ENCODE assay signal across 27 cellular contexts in genomic region chr4:177116161-177116560, GRCh38.
"Had no signal": no experiment of that assay in that cellular context is flagged by ENCODE, and none has a peak within 500 bp of the region (broad histone marks: within the 10 kb centered on the region; RNA-seq: fewer than 3 reads in every experiment).

No MANE protein-coding gene starts in this region.

- H3K9ac ChIP-seq: neural progenitor cell, parathyroid adenoma had no signal

- H3K4me1 ChIP-seq: heart left ventricle, left ventricle myocardium inferior, parathyroid adenoma, psoas muscle, right atrium auricular region, right lobe of liver, stomach, uterus had no signal

- ATAC-seq: heart left ventricle; natural killer cell; psoas muscle; right lobe of liver; stimulated activated naive B cell treated with anti-CD40 and anti-IgM and Interleukin-4, amounts not matched to agents 10 μg/mL and 1 μg/mL and 100 μg/mL, for 72 hours; stimulated activated naive CD8-positive, alpha-beta T cell treated with anti-CD3 and anti-CD28 coated beads, Interleukin-15, Interleukin-2, amounts not matched to agents 100 U/mL and 50 U/mL, for 24 hours had no signal

- H3K36me3 ChIP-seq: heart left ventricle, left ventricle myocardium inferior, neural progenitor cell, neutrophil, right atrium auricular region, right lobe of liver, stomach, thoracic aorta, tibial artery, uterus had no signal

- DNase-seq: heart left ventricle; hypothalamus; islet precursor cell; left ventricle myocardium inferior; mesendoderm; naive B cell; natural killer cell; nephron progenitor cell; occipital lobe; psoas muscle; right lobe of liver; stimulated activated CD4-positive, alpha-beta T cell treated with anti-CD3 and anti-CD28 coated beads, Interleukin-1b, Interleukin-23, amount 100 ng/mL, for 48 hours; stimulated activated CD4-positive, alpha-beta T cell treated with anti-CD3 and anti-CD28 coated beads, Interleukin-2, amount 100 ng/mL, for 48 hours; stimulated activated naive B cell treated with anti-CD40 and anti-IgM and Interleukin-4, amounts not matched to agents 10 μg/mL and 1 μg/mL and 100 μg/mL, for 72 hours; stimulated activated naive CD8-positive, alpha-beta T cell treated with anti-CD3 and anti-CD28 coated beads, Interleukin-15, Interleukin-2, amounts not matched to agents 100 U/mL and 50 U/mL, for 24 hours; stomach; tibial artery; uterus had no signal

- H3K27ac ChIP-seq: heart left ventricle, left ventricle myocardium inferior, neural progenitor cell, neutrophil, parathyroid adenoma, psoas muscle, right atrium auricular region, right lobe of liver, stomach, thoracic aorta, tibial artery, uterus had no signal

- H3K4me3 Mint-ChIP-seq: mesothelial cell of epicardium; naive B cell; natural killer cell; nephron progenitor cell; neural progenitor cell; stimulated activated naive B cell treated with anti-CD40 and anti-IgM and Interleukin-4, amounts not matched to agents 10 μg/mL and 1 μg/mL and 100 μg/mL, for 72 hours; type B pancreatic cell had no signal

- H3K4me2 ChIP-seq: neural progenitor cell, smooth muscle cell had no signal

- H2AFZ ChIP-seq: neural progenitor cell, parathyroid adenoma had no signal

- H3K27me3 Mint-ChIP-seq: naive B cell; stimulated activated naive B cell treated with anti-CD40 and anti-IgM and Interleukin-4, amounts not matched to agents 10 μg/mL and 1 μg/mL and 100 μg/mL, for 72 hours; type B pancreatic cell had no signal

- H3K4me1 Mint-ChIP-seq: naive B cell; natural killer cell; nephron progenitor cell; stimulated activated naive B cell treated with anti-CD40 and anti-IgM and Interleukin-4, amounts not matched to agents 10 μg/mL and 1 μg/mL and 100 μg/mL, for 72 hours had no signal

- H3K36me3 Mint-ChIP-seq: natural killer cell; stimulated activated naive B cell treated with anti-CD40 and anti-IgM and Interleukin-4, amounts not matched to agents 10 μg/mL and 1 μg/mL and 100 μg/mL, for 72 hours; type B pancreatic cell had no signal

- H3K9me3 ChIP-seq: neutrophil, psoas muscle, right lobe of liver, thoracic aorta, uterus had no signal

- H3K4me3 ChIP-seq: heart left ventricle, left ventricle myocardium inferior, lung, neural progenitor cell, psoas muscle, right atrium auricular region, right lobe of liver, smooth muscle cell, stomach, thoracic aorta, tibial artery, uterus had no signal

- H3K27ac Mint-ChIP-seq: mesothelial cell of epicardium; naive B cell; natural killer cell; nephron progenitor cell; neural progenitor cell; stimulated activated naive B cell treated with anti-CD40 and anti-IgM and Interleukin-4, amounts not matched to agents 10 μg/mL and 1 μg/mL and 100 μg/mL, for 72 hours; type B pancreatic cell had no signal

- H3K27me3 ChIP-seq: heart left ventricle, neural progenitor cell, neutrophil, right atrium auricular region, right lobe of liver, stomach, tibial artery, uterus had no signal
